ENCODE assay signal across 12 cellular contexts in the genomic region with DNA sequence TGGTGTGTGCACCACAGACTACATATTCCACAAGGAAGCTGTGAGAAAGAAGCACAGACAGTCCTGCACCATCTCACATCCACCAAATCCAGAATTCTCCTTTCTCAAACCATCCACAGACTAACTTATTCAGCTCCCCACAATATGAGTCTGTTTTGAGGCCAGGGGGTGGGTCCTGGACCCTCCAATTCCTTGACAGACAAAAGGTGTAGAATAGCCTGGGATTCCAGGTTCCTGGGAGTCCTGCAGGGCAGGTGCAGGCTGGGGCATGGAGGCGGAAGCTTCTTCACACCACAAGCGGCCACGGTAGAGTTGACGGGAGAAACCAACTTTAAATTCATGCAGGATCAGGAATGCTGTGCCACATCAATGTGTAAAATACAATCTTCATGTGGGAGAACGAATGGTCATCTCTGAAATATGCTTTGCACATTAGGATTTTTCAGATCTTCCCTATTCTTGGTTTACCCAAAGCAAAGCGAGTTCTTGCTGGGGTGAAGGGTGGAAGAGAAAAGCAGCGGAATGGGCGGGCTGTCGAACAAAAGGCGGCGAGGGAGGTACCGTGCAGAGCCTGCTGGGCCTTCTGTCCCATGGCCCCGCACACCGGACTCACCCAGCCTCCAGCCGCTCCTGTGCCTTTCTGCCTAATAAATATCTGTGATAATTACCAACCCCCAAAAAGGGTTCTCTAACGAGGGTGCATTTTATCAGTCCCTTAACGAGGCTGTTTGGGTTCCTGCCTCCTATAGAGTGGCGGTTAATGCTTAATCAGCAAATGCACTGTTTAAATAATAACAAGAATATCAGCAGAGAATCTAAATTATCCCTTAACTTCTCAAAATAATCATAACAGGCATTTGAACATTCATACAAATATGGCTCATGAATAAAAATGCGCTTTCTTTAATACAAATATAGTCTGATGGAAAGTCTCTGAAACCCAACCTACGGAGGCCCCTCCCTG.
DNase-seq lines count a peak whose midpoint lies in the region; ATAC-seq and TF ChIP-seq lines count a peak whose summit lies in the region.
"Had no signal": no experiment of that assay in that cellular context is flagged by ENCODE, and none has a peak within 500 bp of the region (broad histone marks: within the 10 kb centered on the region; RNA-seq: fewer than 3 reads in every experiment).

No MANE protein-coding gene starts in this region.

- H3K9ac ChIP-seq in mesenchymal stem cell (ENCODE audit: low read length) = no peak overlapping the region

- intact Hi-C loops in CD4-positive, alpha-beta memory T cell (cut with micrococcal nuclease) = loop anchor here (2.0 kb wide), 1 partner anchor 24 kb away; no protein-coding TSS in a partner anchor
- intact Hi-C loops in natural killer cell (cut with micrococcal nuclease) = no loop called here

- H3K27ac ChIP-seq in CD4-positive, alpha-beta memory T cell (ENCODE audit: low read depth, low read length) = peak overlapping the region; percentile 25
- H3K27ac ChIP-seq in mesenchymal stem cell (ENCODE audit: low read length, poor library complexity, severe bottlenecking) = no peak overlapping the region

- CTCF ChIA-PET in CD4-positive, alpha-beta memory T cell (lab: Charles Lee; ENCODE audit: partially characterized antibody) = no interaction called here

- H3K4me3 ChIP-seq in CD4-positive, alpha-beta memory T cell (ENCODE audit: low read length in 2 of 2) = peak overlapping the region; percentile 27 to 42
- H3K4me3 ChIP-seq in mesenchymal stem cell (ENCODE audit: insufficient read depth in 1 of 2, low read depth in 1 of 2, low read length in 2 of 2) = no peak overlapping the region

- no peak for DNase-seq in T-helper 2 cell treated with Interferon-gamma antibody and Interleukin-4, amounts not matched to agents 5 μg/mL and 100 μg/mL, for 36 hours (ENCODE audit: low spot score)
- DNase-seq in T-helper 2 cell = no peak
- DNase-seq in CD4-positive, alpha-beta memory T cell = no peak
- DNase-seq in activated naive CD4-positive, alpha-beta T cell treated with anti-CD3 and anti-CD28 coated beads, Interleukin-2, amount 50 U/mL, for 72 hours (ENCODE audit: low spot score in 2 of 2) = no peak
- DNase-seq in natural killer cell = no peak
- DNase-seq in mesenchymal stem cell = no peak
- no peak for DNase-seq in medulla oblongata (ENCODE audit: extremely low spot score)
- DNase-seq: HFFc6 had no signal

- H3K14ac ChIP-seq in mesenchymal stem cell (ENCODE audit: low read length in 2 of 2) = no peak overlapping the region

- no peak overlapping the region for H2AFZ ChIP-seq in mesenchymal stem cell (ENCODE audit: low read depth, low read length)

- peaks cover 6% of the 10 kb centered on the region for H3K4me1 Mint-ChIP-seq in T-helper 2 cell treated with Interferon-gamma antibody and Interleukin-4, amounts not matched to agents 5 μg/mL and 100 μg/mL, for 36 hours (ENCODE audit: low read depth)
- peaks cover 5 to 16% (median 8%) of the 10 kb centered on the region in 4 donors for H3K4me1 Mint-ChIP-seq in CD4-positive, alpha-beta memory T cell
- H3K4me1 Mint-ChIP-seq in natural killer cell = peaks cover 9 to 11% of the 10 kb centered on the region in 2 donors

- no peak overlapping the region for H2AK5ac ChIP-seq in mesenchymal stem cell (ENCODE audit: low read length, severe bottlenecking)

- no peaks in the 10 kb centered on the region for H3K9me3 Mint-ChIP-seq in T-helper 2 cell treated with Interferon-gamma antibody and Interleukin-4, amounts not matched to agents 5 μg/mL and 100 μg/mL, for 36 hours
- no peaks in the 10 kb centered on the region for H3K9me3 Mint-ChIP-seq in CD4-positive, alpha-beta memory T cell
- H3K9me3 Mint-ChIP-seq in activated naive CD4-positive, alpha-beta T cell treated with anti-CD3 and anti-CD28 coated beads, Interleukin-2, amount 50 U/mL, for 72 hours = no peaks in the 10 kb centered on the region
- no peaks in the 10 kb centered on the region for H3K9me3 Mint-ChIP-seq in natural killer cell
- H3K9me3 Mint-ChIP-seq: mesothelial cell of epicardium, type B pancreatic cell had no signal

- H3K18ac ChIP-seq in mesenchymal stem cell (ENCODE audit: low read depth in 1 of 2, low read length in 2 of 2) = no peak overlapping the region

- POLR2A ChIA-PET in CD4-positive, alpha-beta memory T cell (lab: Charles Lee; ENCODE audit: partially characterized antibody) = interaction anchor here (1.3 to 2.2 kb wide), 4 partner anchors 10 to 224 kb away, joined by 4 to 27 read pairs (median 11); no protein-coding TSS in a partner anchor

- H3K23ac ChIP-seq in mesenchymal stem cell (ENCODE audit: low read length in 2 of 2) = no peak overlapping the region

- H3K27me3 ChIP-seq in CD4-positive, alpha-beta memory T cell (ENCODE audit: insufficient read depth, low read length) = no peaks in the 10 kb centered on the region
- no peaks in the 10 kb centered on the region for H3K27me3 ChIP-seq in mesenchymal stem cell (ENCODE audit: control insufficient read depth in 1 of 2, insufficient read depth in 1 of 2, low read length in 2 of 2)

- no peak for TF ChIP-seq CTCF in natural killer cell (IDR thresholded peaks at IDR 0.05)

- H3K4me3 Mint-ChIP-seq in T-helper 2 cell treated with Interferon-gamma antibody and Interleukin-4, amounts not matched to agents 5 μg/mL and 100 μg/mL, for 36 hours = peak overlapping the region; percentile 69
- peak overlapping the region in 7 of 8 donors; percentile 77 to 92 (median 83) for H3K4me3 Mint-ChIP-seq in CD4-positive, alpha-beta memory T cell
- H3K4me3 Mint-ChIP-seq in natural killer cell = peak overlapping the region; percentile 82
- H3K4me3 Mint-ChIP-seq: HFFc6 had no signal

- WGBS in mesenchymal stem cell = 84% methylated on average over 20 of the region's 20 CpGs

- no peaks in the 10 kb centered on the region for H3K9me3 ChIP-seq in CD4-positive, alpha-beta memory T cell (ENCODE audit: control insufficient read depth in 1 of 2, low read length in 2 of 2)
- no peaks in the 10 kb centered on the region for H3K9me3 ChIP-seq in mesenchymal stem cell (ENCODE audit: control insufficient read depth, low read length)
- H3K9me3 ChIP-seq: heart left ventricle had no signal

- no peak overlapping the region for H2BK120ac ChIP-seq in mesenchymal stem cell (ENCODE audit: low read depth, low read length)

- peaks cover 18% of the 10 kb centered on the region for H3K4me1 ChIP-seq in CD4-positive, alpha-beta memory T cell (ENCODE audit: insufficient read depth, low read length)
- H3K4me1 ChIP-seq in mesenchymal stem cell (ENCODE audit: control insufficient read depth, insufficient read depth, low read depth, low read length) = no peaks in the 10 kb centered on the region

- H3K27me3 Mint-ChIP-seq in T-helper 2 cell treated with Interferon-gamma antibody and Interleukin-4, amounts not matched to agents 5 μg/mL and 100 μg/mL, for 36 hours (ENCODE audit: low read depth) = no peaks in the 10 kb centered on the region
- no peaks in the 10 kb centered on the region for H3K27me3 Mint-ChIP-seq in CD4-positive, alpha-beta memory T cell
- H3K27me3 Mint-ChIP-seq in natural killer cell (ENCODE audit: low read depth in 2 of 2) = no peaks in the 10 kb centered on the region

- H4K91ac ChIP-seq in mesenchymal stem cell (ENCODE audit: low read length) = no peak overlapping the region

- no peak for ATAC-seq in activated naive CD4-positive, alpha-beta T cell treated with anti-CD3 and anti-CD28 coated beads, Interleukin-2, amount 50 U/mL, for 72 hours
- ATAC-seq in natural killer cell (no peak), HG03045 (IDR thresholded peaks at IDR 0.05; ENCODE audit: unreplicated experiment) (no peak)

- no peak overlapping the region for H4K8ac ChIP-seq in mesenchymal stem cell (ENCODE audit: low read length)

- H3K4ac ChIP-seq in mesenchymal stem cell (ENCODE audit: low read depth in 1 of 2, low read length in 2 of 2) = no peak overlapping the region

- H3K36me3 ChIP-seq in CD4-positive, alpha-beta memory T cell (ENCODE audit: insufficient read depth, low read length) = no peaks in the 10 kb centered on the region
- H3K36me3 ChIP-seq in mesenchymal stem cell (ENCODE audit: control insufficient read depth in 1 of 2, insufficient read depth in 2 of 2, low read depth in 1 of 2, low read length in 2 of 2) = no peaks in the 10 kb centered on the region
- H3K36me3 ChIP-seq: heart left ventricle had no signal

- H2BK5ac ChIP-seq in mesenchymal stem cell (ENCODE audit: low read depth, low read length, poor library complexity, severe bottlenecking) = no peak overlapping the region

- H2BK12ac ChIP-seq in mesenchymal stem cell (ENCODE audit: low read length in 2 of 2) = no peak overlapping the region

- no peaks in the 10 kb centered on the region for H3K79me1 ChIP-seq in mesenchymal stem cell (replicated peaks; ENCODE audit: low read length, poor library complexity, severe bottlenecking)

- H2BK15ac ChIP-seq in mesenchymal stem cell (ENCODE audit: low read depth, poor library complexity, severe bottlenecking) = no peak overlapping the region

- H3K4me2 ChIP-seq in mesenchymal stem cell (ENCODE audit: low read length, poor library complexity, severe bottlenecking) = no peak overlapping the region

- no peaks in the 10 kb centered on the region for H3K36me3 Mint-ChIP-seq in T-helper 2 cell treated with Interferon-gamma antibody and Interleukin-4, amounts not matched to agents 5 μg/mL and 100 μg/mL, for 36 hours (ENCODE audit: low read depth)
- H3K36me3 Mint-ChIP-seq in CD4-positive, alpha-beta memory T cell = no peaks in the 10 kb centered on the region
- H3K36me3 Mint-ChIP-seq in activated naive CD4-positive, alpha-beta T cell treated with anti-CD3 and anti-CD28 coated beads, Interleukin-2, amount 50 U/mL, for 72 hours = no peaks in the 10 kb centered on the region
- no peaks in the 10 kb centered on the region for H3K36me3 Mint-ChIP-seq in natural killer cell
- H3K36me3 Mint-ChIP-seq: mesothelial cell of epicardium, type B pancreatic cell had no signal

- peak overlapping the region; percentile 88 for H3K27ac Mint-ChIP-seq in T-helper 2 cell treated with Interferon-gamma antibody and Interleukin-4, amounts not matched to agents 5 μg/mL and 100 μg/mL, for 36 hours
- peak overlapping the region in 6 of 7 donors; percentile 92 to 95 (median 94) for H3K27ac Mint-ChIP-seq in CD4-positive, alpha-beta memory T cell
- peak overlapping the region; percentile 44 to 84 for H3K27ac Mint-ChIP-seq in activated naive CD4-positive, alpha-beta T cell treated with anti-CD3 and anti-CD28 coated beads, Interleukin-2, amount 50 U/mL, for 72 hours
- H3K27ac Mint-ChIP-seq in natural killer cell = peak overlapping the region; percentile 83 to 84
- H3K27ac Mint-ChIP-seq: HFFc6, mesothelial cell of epicardium had no signal

Comparison
In these comparisons a context has a peak if more than half of its experiments do, and no peak if none do; other contexts are left out.
1. H3K4me3 ChIP-seq: peak in CD4-positive, alpha-beta memory T cell (2 of 2); none in mesenchymal stem cell (0 of 2).
2. Peak in every context shown above with its lines, with median percentiles within 50 percentile points of each other: H3K27ac Mint-ChIP-seq and H3K4me3 Mint-ChIP-seq.